Comparison of ENCODE assay signal across 13 cellular contexts in the genomic region with DNA sequence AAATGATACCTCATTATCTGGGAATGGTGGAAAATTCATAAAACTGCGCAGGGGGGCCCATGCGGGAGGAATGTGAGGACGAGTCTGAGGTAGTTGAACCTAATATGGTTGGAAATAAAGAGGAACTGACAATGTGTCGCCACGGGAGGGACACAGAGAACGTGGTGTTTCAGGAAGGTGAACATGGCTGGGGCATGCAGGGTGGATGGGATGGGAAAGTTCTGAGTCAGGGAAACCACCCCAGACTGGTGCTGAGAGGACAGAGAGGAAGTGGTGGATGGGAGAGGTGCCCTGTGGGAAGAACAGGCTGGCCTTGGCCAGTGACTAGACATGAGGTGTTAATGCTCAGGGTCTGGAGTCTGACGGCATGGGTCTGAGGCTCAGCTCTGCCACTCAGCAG.
DNase-seq lines count a peak whose midpoint lies in the region; ATAC-seq, FAIRE-seq and TF ChIP-seq lines count a peak whose summit lies in the region.
"Had no signal": no experiment of that assay in that cellular context is flagged by ENCODE, and none has a peak within 500 bp of the region (broad histone marks: within the 10 kb centered on the region; RNA-seq: fewer than 3 reads in every experiment).

No MANE protein-coding gene starts in this region.

- H3K4me2 ChIP-seq in PC-9 (no peak overlapping the region), trophoblast cell (ENCODE audit: low read length) (no peak overlapping the region)

- peaks cover 48% of the 10 kb centered on the region for H3K27me3 Mint-ChIP-seq in mesothelial cell of epicardium (ENCODE audit: low read depth)

- peak overlapping the region; percentile 92 for H3K27ac ChIP-seq in PC-9
- no peak overlapping the region for H3K27ac ChIP-seq in trophoblast cell (ENCODE audit: low read depth, low read length)

- no peak overlapping the region for H3K4me3 Mint-ChIP-seq in mesothelial cell of epicardium
- H3K4me3 Mint-ChIP-seq: activated T-helper 17 cell treated with anti-CD3 and anti-CD28 coated beads, Interleukin-2, amount 50 U/mL, for 72 hours; neural crest cell had no signal

- POLR2A ChIA-PET in PC-9 (lab: Charles Lee; ENCODE audit: unreplicated experiment) (no interaction called here), GM10248 (lab: Yijun Ruan, JAX) (no interaction called here)

- H3K9me2 ChIP-seq in PC-9 (ENCODE audit: insufficient read depth) = no peaks in the 10 kb centered on the region

- H3K27ac Mint-ChIP-seq in mesothelial cell of epicardium = no peak overlapping the region
- H3K27ac Mint-ChIP-seq: activated T-helper 17 cell treated with anti-CD3 and anti-CD28 coated beads, Interleukin-2, amount 50 U/mL, for 72 hours had no signal

- peaks cover 5% of the 10 kb centered on the region for H3K9me3 Mint-ChIP-seq in mesothelial cell of epicardium
- H3K9me3 Mint-ChIP-seq: neural crest cell had no signal

- no peak overlapping the region for H3K4me3 ChIP-seq in PC-9
- no peak overlapping the region for H3K4me3 ChIP-seq in epithelial cell of esophagus (ENCODE audit: low read length)
- no peak overlapping the region for H3K4me3 ChIP-seq in trophoblast cell (ENCODE audit: low read depth, low read length)

- peak overlapping the region; percentile 16 for H2BK120ac ChIP-seq in trophoblast cell (ENCODE audit: insufficient read depth, low read length, poor library complexity)

- H3K9ac ChIP-seq in trophoblast cell (ENCODE audit: low read length) = no peak overlapping the region

- H3K79me1 ChIP-seq in trophoblast cell (ENCODE audit: low read length) = peaks cover 22% of the 10 kb centered on the region

- H3K9me3 ChIP-seq in PC-9 (ENCODE audit: insufficient read depth, low read depth) (peaks cover 10% of the 10 kb centered on the region; the same call in 1 of the 2 replicates), trophoblast cell (ENCODE audit: insufficient read depth, low read depth, low read length) (no peaks in the 10 kb centered on the region)

- peak overlapping the region; percentile 46 for H2BK12ac ChIP-seq in trophoblast cell (ENCODE audit: low read length)

- peaks cover 5% of the 10 kb centered on the region; the same call in 1 of the 2 replicates for H3K36me3 ChIP-seq in PC-9 (ENCODE audit: low read depth)
- H3K36me3 ChIP-seq in trophoblast cell (ENCODE audit: control insufficient read depth in 1 of 2, insufficient read depth in 2 of 2, low read length in 2 of 2) = no peaks in the 10 kb centered on the region

- no peak overlapping the region for H3K23ac ChIP-seq in trophoblast cell (ENCODE audit: low read length)

- H2AK5ac ChIP-seq in trophoblast cell (ENCODE audit: low read length) = peak overlapping the region; percentile 24

- H4K20me1 ChIP-seq in PC-9 (ENCODE audit: insufficient read depth) = no peaks in the 10 kb centered on the region

- no peak for TF ChIP-seq CTCF in PC-9 (conservative IDR thresholded peaks at IDR 0.05)
- TF ChIP-seq CTCF in epithelial cell of esophagus (IDR thresholded peaks at IDR 0.05; ENCODE audit: insufficient read depth, low read depth, low read length, missing control alignments) = peak; percentile 17
- no peak for TF ChIP-seq CTCF in mesothelial cell of epicardium (IDR thresholded peaks at IDR 0.05; ENCODE audit: unreplicated experiment)
- TF ChIP-seq CTCF in GM10248 (IDR thresholded peaks at IDR 0.05; ENCODE audit: control extremely low read depth, extremely low read depth, low read depth, missing control alignments) = no peak

- H4K8ac ChIP-seq in trophoblast cell (ENCODE audit: low read depth, low read length) = peak overlapping the region; percentile 5

- peaks cover 64% of the 10 kb centered on the region for H3F3A ChIP-seq in PC-9 (ENCODE audit: insufficient read depth, low read depth)

- H2AFZ ChIP-seq in PC-9 = no peak overlapping the region
- no peak overlapping the region for H2AFZ ChIP-seq in trophoblast cell (ENCODE audit: insufficient read depth, low read length, poor library complexity)

- DNase-seq in GM12891 (ENCODE audit: insufficient read length, low spot score) (no peak), PC-9 (no peak), epithelial cell of esophagus (ENCODE audit: low read depth) (peak; percentile 84), trophoblast cell (peak; percentile 44 to 51), mesothelial cell of epicardium (ENCODE audit: low spot score in 2 of 2, unreplicated experiment in 2 of 2) (no peak), GM10248 (ENCODE audit: extremely low spot score) (no peak)
- DNase-seq: activated CD4-positive, alpha-beta T cell treated with anti-CD3 and anti-CD28 coated beads for 4 hours; stimulated activated naive CD4-positive, alpha-beta T cell had no signal

- H3K4me1 ChIP-seq in PC-9 (replicated peaks; ENCODE audit: insufficient read depth) = peaks cover 86% of the 10 kb centered on the region
- H3K4me1 ChIP-seq in trophoblast cell (ENCODE audit: control insufficient read depth in 1 of 2, insufficient read depth in 2 of 2, low read length in 2 of 2) = peaks cover 12 to 24% of the 10 kb centered on the region in 2 experiments

- WGBS in trophoblast cell (ENCODE audit: extremely low coverage, insufficient coverage, insufficient read length) = no CpG with 5 or more reads among the region's 7 CpGs

- no TSS peak for BruUV-seq in PC-9 (replicated peaks; lab: Mats Ljungman, UMichigan)

- H3K79me2 ChIP-seq in PC-9 (ENCODE audit: low read depth) (no peaks in the 10 kb centered on the region), trophoblast cell (ENCODE audit: control insufficient read depth, insufficient read depth, low read length, poor library complexity) (peaks cover 2% of the 10 kb centered on the region)

- H3K27me3 ChIP-seq in PC-9 (ENCODE audit: insufficient read depth, low read depth) (no peaks in the 10 kb centered on the region), trophoblast cell (ENCODE audit: insufficient read depth, low read length) (no peaks in the 10 kb centered on the region)

- FAIRE-seq in GM12891 (lab: Jason Lieb, UNC) = peak; percentile 43

- peaks cover 36% of the 10 kb centered on the region for H3K4me1 Mint-ChIP-seq in mesothelial cell of epicardium
- H3K4me1 Mint-ChIP-seq: activated T-helper 17 cell treated with anti-CD3 and anti-CD28 coated beads, Interleukin-2, amount 50 U/mL, for 72 hours had no signal

- no peak for TF ChIP-seq POLR2A in GM12891 (IDR thresholded peaks at IDR 0.05; ENCODE audit: low read depth, low read length)

- H3K14ac ChIP-seq in trophoblast cell (ENCODE audit: low read length) = peak overlapping the region; percentile 80

- intact Hi-C loops in PC-9 (cut with micrococcal nuclease; ENCODE audit: unreplicated experiment) = no loop called here

- CTCF ChIA-PET in PC-9 (lab: Charles Lee) = no interaction called here
- CTCF ChIA-PET in GM10248 (lab: Yijun Ruan, JAX) = no interaction called here

- H3K36me3 Mint-ChIP-seq in mesothelial cell of epicardium = no peaks in the 10 kb centered on the region

- peak overlapping the region; percentile 20 for H4K91ac ChIP-seq in trophoblast cell (ENCODE audit: low read depth, low read length)

- ATAC-seq in GM18907 (IDR thresholded peaks at IDR 0.05; ENCODE audit: unreplicated experiment) (no peak), GM21447 (IDR thresholded peaks at IDR 0.05; ENCODE audit: unreplicated experiment) (no peak)
- ATAC-seq: activated T-helper 17 cell treated with anti-CD3 and anti-CD28 coated beads, Interleukin-2, amount 50 U/mL, for 72 hours; HCT116 had no signal

- peak overlapping the region; percentile 8 for H2BK5ac ChIP-seq in trophoblast cell (ENCODE audit: low read depth, low read length, poor library complexity)

- H3K18ac ChIP-seq in trophoblast cell (ENCODE audit: low read length) = peak overlapping the region; percentile 49

- H3K4ac ChIP-seq in trophoblast cell (ENCODE audit: low read depth, low read length) = no peak overlapping the region

- no peak overlapping the region for H4K12ac ChIP-seq in trophoblast cell (ENCODE audit: low read depth, low read length)

TF ChIP-seq in GM12891, 5 proteins besides CTCF, POLR2A, EP300 and RAD21:
- TF ChIP-seq SPI1 (IDR thresholded peaks at IDR 0.05; ENCODE audit: low read depth, low read length) (peak; percentile 33; the same call in 1 of the 2 replicates), PAX5 (IDR thresholded peaks at IDR 0.05; ENCODE audit: insufficient read depth, low read length, severe bottlenecking) (no peak)

Comparison
In these comparisons a context has a peak if more than half of its experiments do, and no peak if none do; other contexts are left out.
1. DNase-seq: peak in epithelial cell of esophagus (single experiment) and trophoblast cell (2 of 2); none in GM12891 (single experiment), PC-9 (0 of 2), mesothelial cell of epicardium (0 of 2) and GM10248 (single experiment).